Comparison of ENCODE assay signal across 1 cellular context in the genomic region with DNA sequence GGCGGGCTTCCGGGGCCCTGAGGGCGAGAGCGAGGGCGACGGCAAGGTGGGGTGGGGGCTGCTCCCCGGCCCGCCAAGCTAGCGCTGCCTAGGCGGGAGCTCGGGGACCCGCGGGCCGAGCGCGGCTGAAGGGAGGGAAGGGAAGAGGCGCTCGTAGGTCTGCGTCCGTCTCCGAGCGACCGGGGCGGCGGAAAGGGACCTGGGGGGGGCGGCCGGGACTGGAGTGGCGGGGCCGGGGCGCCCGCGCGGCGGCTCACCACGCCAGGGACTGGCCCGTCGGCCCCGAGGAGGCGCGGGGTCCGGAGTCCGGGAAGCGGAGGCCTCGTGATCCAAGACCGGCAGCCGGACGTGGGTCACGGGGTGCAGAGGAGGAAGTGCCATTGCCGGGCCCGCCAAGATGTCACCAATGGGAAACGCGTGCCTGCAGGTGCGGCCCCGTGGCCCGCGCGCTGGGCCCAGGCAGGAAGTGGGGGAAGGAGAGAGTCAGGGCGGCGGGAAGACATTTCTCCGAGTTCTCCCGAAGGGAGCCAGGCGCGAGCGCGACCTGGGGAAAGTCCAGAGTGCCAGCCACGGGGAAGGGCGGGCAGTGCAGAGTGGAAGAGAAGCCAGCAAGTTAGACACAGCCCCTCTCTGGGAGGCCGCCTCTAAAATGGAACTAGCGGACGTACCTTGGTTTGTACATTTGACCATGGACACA.
TF ChIP-seq lines count a peak whose summit lies in the region.

No MANE protein-coding gene starts in this region.

TF ChIP-seq in HepG2, 621 proteins besides CTCF, POLR2A, EP300 and RAD21 (continued from another document and continues in another):
- TF ChIP-seq ZNF646 (CRISPR knock-in tag; IDR thresholded peaks at IDR 0.05) (no peak), ZNF660 (CRISPR knock-in tag; IDR thresholded peaks at IDR 0.05; ENCODE audit: borderline replicate concordance, low read depth) (no peak; the same call in 1 of the 2 replicates), NFYB (CRISPR knock-in tag; IDR thresholded peaks at IDR 0.05) (peak; percentile 85), NR2F1 (CRISPR knock-in tag; IDR thresholded peaks at IDR 0.05) (peak in 1 of 2 experiments; percentile 13; a peak in 1 of 4 replicates), PAF1 (CRISPR knock-in tag; IDR thresholded peaks at IDR 0.05) (no peak), ZBTB49 (CRISPR knock-in tag; IDR thresholded peaks at IDR 0.05; ENCODE audit: borderline replicate concordance) (0 out of 2 replicates have a peak, but pooled peaks have one; percentile 32), ZNF75D (CRISPR knock-in tag; IDR thresholded peaks at IDR 0.05; ENCODE audit: borderline replicate concordance) (no peak), MAFF (IDR thresholded peaks at IDR 0.05; ENCODE audit: low read depth, low read length) (no peak), PLRG1 (conservative IDR thresholded peaks at IDR 0.05) (no peak), KDM3A (CRISPR knock-in tag; IDR thresholded peaks at IDR 0.05; ENCODE audit: low read depth) (no peak), ZNF598 (CRISPR knock-in tag; IDR thresholded peaks at IDR 0.05; ENCODE audit: borderline replicate concordance) (no peak), ZNF782 (CRISPR knock-in tag; IDR thresholded peaks at IDR 0.05; ENCODE audit: borderline replicate concordance) (peak; percentile 96; the same call in 1 of the 2 replicates), TFDP2 (CRISPR knock-in tag; IDR thresholded peaks at IDR 0.05) (peak; percentile 98), MAFG (CRISPR knock-in tag; IDR thresholded peaks at IDR 0.05) (no peak), ZNF18 (CRISPR knock-in tag; IDR thresholded peaks at IDR 0.05; ENCODE audit: insufficient replicate concordance) (peak; percentile 65), BCLAF1 (IDR thresholded peaks at IDR 0.05) (no peak), RNF219 (CRISPR knock-in tag; IDR thresholded peaks at IDR 0.05) (peak; percentile 5; the same call in 1 of the 2 replicates)
- TF ChIP-seq, protein P1, sequence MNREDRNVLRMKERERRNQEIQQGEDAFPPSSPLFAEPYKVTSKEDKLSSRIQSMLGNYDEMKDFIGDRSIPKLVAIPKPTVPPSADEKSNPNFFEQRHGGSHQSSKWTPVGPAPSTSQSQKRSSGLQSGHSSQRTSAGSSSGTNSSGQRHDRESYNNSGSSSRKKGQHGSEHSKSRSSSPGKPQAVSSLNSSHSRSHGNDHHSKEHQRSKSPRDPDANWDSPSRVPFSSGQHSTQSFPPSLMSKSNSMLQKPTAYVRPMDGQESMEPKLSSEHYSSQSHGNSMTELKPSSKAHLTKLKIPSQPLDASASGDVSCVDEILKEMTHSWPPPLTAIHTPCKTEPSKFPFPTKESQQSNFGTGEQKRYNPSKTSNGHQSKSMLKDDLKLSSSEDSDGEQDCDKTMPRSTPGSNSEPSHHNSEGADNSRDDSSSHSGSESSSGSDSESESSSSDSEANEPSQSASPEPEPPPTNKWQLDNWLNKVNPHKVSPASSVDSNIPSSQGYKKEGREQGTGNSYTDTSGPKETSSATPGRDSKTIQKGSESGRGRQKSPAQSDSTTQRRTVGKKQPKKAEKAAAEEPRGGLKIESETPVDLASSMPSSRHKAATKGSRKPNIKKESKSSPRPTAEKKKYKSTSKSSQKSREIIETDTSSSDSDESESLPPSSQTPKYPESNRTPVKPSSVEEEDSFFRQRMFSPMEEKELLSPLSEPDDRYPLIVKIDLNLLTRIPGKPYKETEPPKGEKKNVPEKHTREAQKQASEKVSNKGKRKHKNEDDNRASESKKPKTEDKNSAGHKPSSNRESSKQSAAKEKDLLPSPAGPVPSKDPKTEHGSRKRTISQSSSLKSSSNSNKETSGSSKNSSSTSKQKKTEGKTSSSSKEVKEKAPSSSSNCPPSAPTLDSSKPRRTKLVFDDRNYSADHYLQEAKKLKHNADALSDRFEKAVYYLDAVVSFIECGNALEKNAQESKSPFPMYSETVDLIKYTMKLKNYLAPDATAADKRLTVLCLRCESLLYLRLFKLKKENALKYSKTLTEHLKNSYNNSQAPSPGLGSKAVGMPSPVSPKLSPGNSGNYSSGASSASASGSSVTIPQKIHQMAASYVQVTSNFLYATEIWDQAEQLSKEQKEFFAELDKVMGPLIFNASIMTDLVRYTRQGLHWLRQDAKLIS (CRISPR knock-in tag; IDR thresholded peaks at IDR 0.05), result no peak
- TF ChIP-seq, protein P2, sequence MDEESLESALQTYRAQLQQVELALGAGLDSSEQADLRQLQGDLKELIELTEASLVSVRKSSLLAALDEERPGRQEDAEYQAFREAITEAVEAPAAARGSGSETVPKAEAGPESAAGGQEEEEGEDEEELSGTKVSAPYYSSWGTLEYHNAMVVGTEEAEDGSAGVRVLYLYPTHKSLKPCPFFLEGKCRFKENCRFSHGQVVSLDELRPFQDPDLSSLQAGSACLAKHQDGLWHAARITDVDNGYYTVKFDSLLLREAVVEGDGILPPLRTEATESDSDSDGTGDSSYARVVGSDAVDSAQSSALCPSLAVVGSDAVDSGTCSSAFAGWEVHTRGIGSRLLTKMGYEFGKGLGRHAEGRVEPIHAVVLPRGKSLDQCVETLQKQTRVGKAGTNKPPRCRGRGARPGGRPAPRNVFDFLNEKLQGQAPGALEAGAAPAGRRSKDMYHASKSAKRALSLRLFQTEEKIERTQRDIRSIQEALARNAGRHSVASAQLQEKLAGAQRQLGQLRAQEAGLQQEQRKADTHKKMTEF (CRISPR knock-in tag; IDR thresholded peaks at IDR 0.05), result peak; percentile 81
